ENCODE assay signal across 15 cellular contexts in genomic region chr9:122781671-122782070, GRCh38. TPM values are rescaled to one million over a fixed set of nuclear protein-coding genes. Genes with fewer than 3 reads are reported as not detected.
DNase-seq lines count a peak whose midpoint lies in the region; ATAC-seq and TF ChIP-seq lines count a peak whose summit lies in the region.
"Had no signal": no experiment of that assay in that cellular context is flagged by ENCODE, and none has a peak within 500 bp of the region (broad histone marks: within the 10 kb centered on the region; RNA-seq: fewer than 3 reads in every experiment).

No MANE protein-coding gene starts in this region.

- intact Hi-C loops in activated CD4-positive, alpha-beta T cell treated with anti-CD3 and anti-CD28 coated beads, Interleukin-2, amount 10 ng/mL, durations not matched to agents 24 days and 14 days (cut with micrococcal nuclease) = no loop called here

- no peak overlapping the region for H3K4me3 Mint-ChIP-seq in activated CD4-positive, alpha-beta T cell treated with anti-CD3 and anti-CD28 coated beads, Interleukin-2, amount 10 ng/mL, durations not matched to agents 24 days and 14 days
- H3K4me3 Mint-ChIP-seq: B cell; CD4-positive, alpha-beta T cell; CD8-positive, alpha-beta T cell had no signal

- peak; percentile 31 for DNase-seq in activated CD4-positive, alpha-beta T cell treated with anti-CD3 and anti-CD28 coated beads, Interleukin-2, amount 10 ng/mL, durations not matched to agents 24 days and 14 days
- DNase-seq in activated CD4-positive, alpha-beta T cell treated with anti-CD3 and anti-CD28 coated beads, Interleukin-2, amount 50 U/mL, for 4 hours = no peak
- DNase-seq in islet precursor cell = peak; percentile 45
- DNase-seq: AML-193; Caco-2; Calu3; CD4-positive, alpha-beta T cell; CD8-positive, alpha-beta T cell; DMS79 treated with DMSO at 0.1 percent for 48 hours; GF-D8 had no signal

- H3K27me3 Mint-ChIP-seq in activated CD4-positive, alpha-beta T cell treated with anti-CD3 and anti-CD28 coated beads, Interleukin-2, amount 10 ng/mL, durations not matched to agents 24 days and 14 days = peaks cover 3% of the 10 kb centered on the region
- H3K27me3 Mint-ChIP-seq: B cell; CD4-positive, alpha-beta T cell had no signal

- H3K36me3 Mint-ChIP-seq in activated CD4-positive, alpha-beta T cell treated with anti-CD3 and anti-CD28 coated beads, Interleukin-2, amount 10 ng/mL, durations not matched to agents 24 days and 14 days (ENCODE audit: low read depth) = no peaks in the 10 kb centered on the region
- H3K36me3 Mint-ChIP-seq: CD8-positive, alpha-beta T cell had no signal

- ATAC-seq in HG02678 (IDR thresholded peaks at IDR 0.05; ENCODE audit: unreplicated experiment) (no peak), SK-N-SH treated with all-trans-retinoic acid at 6 μM for 48 hours (no peak)
- ATAC-seq: A549; CD8-positive, alpha-beta T cell had no signal

- H3K4me1 Mint-ChIP-seq in activated CD4-positive, alpha-beta T cell treated with anti-CD3 and anti-CD28 coated beads, Interleukin-2, amount 10 ng/mL, durations not matched to agents 24 days and 14 days = no peaks in the 10 kb centered on the region
- H3K4me1 Mint-ChIP-seq: B cell had no signal

- no peak overlapping the region for H3K27ac Mint-ChIP-seq in activated CD4-positive, alpha-beta T cell treated with anti-CD3 and anti-CD28 coated beads, Interleukin-2, amount 10 ng/mL, durations not matched to agents 24 days and 14 days
- H3K27ac Mint-ChIP-seq: B cell; CD4-positive, alpha-beta T cell; CD8-positive, alpha-beta T cell had no signal

- H3K9me3 Mint-ChIP-seq in activated CD4-positive, alpha-beta T cell treated with anti-CD3 and anti-CD28 coated beads, Interleukin-2, amount 10 ng/mL, durations not matched to agents 24 days and 14 days = no peaks in the 10 kb centered on the region
- H3K9me3 Mint-ChIP-seq: CD4-positive, alpha-beta T cell; CD8-positive, alpha-beta T cell had no signal

TF ChIP-seq in SK-N-SH treated with all-trans-retinoic acid at 6 μM for 48 hours, 23 proteins besides CTCF, POLR2A, EP300 and RAD21:
- TF ChIP-seq ZNF565 (CRISPR knock-in tag; conservative IDR thresholded peaks at IDR 0.05; ENCODE audit: low read depth) (no peak), RARB (CRISPR knock-in tag; IDR thresholded peaks at IDR 0.05) (no peak), ISL1 (CRISPR knock-in tag; IDR thresholded peaks at IDR 0.05) (no peak), TOX (CRISPR knock-in tag; IDR thresholded peaks at IDR 0.05; ENCODE audit: borderline replicate concordance) (no peak), ZFP30 (CRISPR knock-in tag; IDR thresholded peaks at IDR 0.05) (no peak), SNAI2 (CRISPR knock-in tag; IDR thresholded peaks at IDR 0.05) (no peak)
- TF ChIP-seq, protein P1, sequence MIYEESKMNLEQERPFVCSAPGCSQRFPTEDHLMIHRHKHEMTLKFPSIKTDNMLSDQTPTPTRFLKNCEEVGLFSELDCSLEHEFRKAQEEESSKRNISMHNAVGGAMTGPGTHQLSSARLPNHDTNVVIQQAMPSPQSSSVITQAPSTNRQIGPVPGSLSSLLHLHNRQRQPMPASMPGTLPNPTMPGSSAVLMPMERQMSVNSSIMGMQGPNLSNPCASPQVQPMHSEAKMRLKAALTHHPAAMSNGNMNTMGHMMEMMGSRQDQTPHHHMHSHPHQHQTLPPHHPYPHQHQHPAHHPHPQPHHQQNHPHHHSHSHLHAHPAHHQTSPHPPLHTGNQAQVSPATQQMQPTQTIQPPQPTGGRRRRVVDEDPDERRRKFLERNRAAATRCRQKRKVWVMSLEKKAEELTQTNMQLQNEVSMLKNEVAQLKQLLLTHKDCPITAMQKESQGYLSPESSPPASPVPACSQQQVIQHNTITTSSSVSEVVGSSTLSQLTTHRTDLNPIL (CRISPR knock-in tag; IDR thresholded peaks at IDR 0.05; ENCODE audit: low read depth) = no peak

RNA-seq across cellular contexts. Expression of gene OR5C1, which starts 7.1 kb away (rescaled TPM):
- total RNA-seq in activated CD4-positive, alpha-beta T cell treated with anti-CD3 and anti-CD28 coated beads, Interleukin-2, amount 10 ng/mL, durations not matched to agents 24 days and 14 days = not detected in 2 replicates
- total RNA-seq: A172; B cell; Caco-2; Calu3; CD4-positive, alpha-beta T cell; CD8-positive, alpha-beta T cell had no signal

RNA-seq across cellular contexts. Expression of gene OR1K1, which starts 18.3 kb away (rescaled TPM):
- total RNA-seq in activated CD4-positive, alpha-beta T cell treated with anti-CD3 and anti-CD28 coated beads, Interleukin-2, amount 10 ng/mL, durations not matched to agents 24 days and 14 days = not detected in 2 replicates
- total RNA-seq: A172; B cell; Caco-2; Calu3; CD4-positive, alpha-beta T cell; CD8-positive, alpha-beta T cell had no signal

RNA-seq across cellular contexts. Expression of gene OR1L6, which starts 39.6 kb away (rescaled TPM):
- not detected in 2 replicates for total RNA-seq in activated CD4-positive, alpha-beta T cell treated with anti-CD3 and anti-CD28 coated beads, Interleukin-2, amount 10 ng/mL, durations not matched to agents 24 days and 14 days
- total RNA-seq: A172; B cell; Caco-2; Calu3; CD4-positive, alpha-beta T cell; CD8-positive, alpha-beta T cell had no signal

RNA-seq across cellular contexts. Expression of gene PDCL, which starts 46.7 kb away (rescaled TPM):
- total RNA-seq in activated CD4-positive, alpha-beta T cell treated with anti-CD3 and anti-CD28 coated beads, Interleukin-2, amount 10 ng/mL, durations not matched to agents 24 days and 14 days = 21.1 TPM in 2 replicates

RNA-seq across cellular contexts. Expression of gene OR1L4, which starts 57.9 kb away (rescaled TPM):
- total RNA-seq in activated CD4-positive, alpha-beta T cell treated with anti-CD3 and anti-CD28 coated beads, Interleukin-2, amount 10 ng/mL, durations not matched to agents 24 days and 14 days = not detected in 2 replicates
- total RNA-seq: A172; B cell; Caco-2; Calu3; CD4-positive, alpha-beta T cell; CD8-positive, alpha-beta T cell had no signal

Comparison
In these comparisons a context has a peak if more than half of its experiments do, and no peak if none do; other contexts are left out.
1. DNase-seq: peak in activated CD4-positive, alpha-beta T cell treated with anti-CD3 and anti-CD28 coated beads, Interleukin-2, amount 10 ng/mL, durations not matched to agents 24 days and 14 days (single experiment) and islet precursor cell (single experiment); none in activated CD4-positive, alpha-beta T cell treated with anti-CD3 and anti-CD28 coated beads, Interleukin-2, amount 50 U/mL, for 4 hours (0 of 2).